Comparison of ENCODE assay signal across 23 cellular contexts in the genomic region with DNA sequence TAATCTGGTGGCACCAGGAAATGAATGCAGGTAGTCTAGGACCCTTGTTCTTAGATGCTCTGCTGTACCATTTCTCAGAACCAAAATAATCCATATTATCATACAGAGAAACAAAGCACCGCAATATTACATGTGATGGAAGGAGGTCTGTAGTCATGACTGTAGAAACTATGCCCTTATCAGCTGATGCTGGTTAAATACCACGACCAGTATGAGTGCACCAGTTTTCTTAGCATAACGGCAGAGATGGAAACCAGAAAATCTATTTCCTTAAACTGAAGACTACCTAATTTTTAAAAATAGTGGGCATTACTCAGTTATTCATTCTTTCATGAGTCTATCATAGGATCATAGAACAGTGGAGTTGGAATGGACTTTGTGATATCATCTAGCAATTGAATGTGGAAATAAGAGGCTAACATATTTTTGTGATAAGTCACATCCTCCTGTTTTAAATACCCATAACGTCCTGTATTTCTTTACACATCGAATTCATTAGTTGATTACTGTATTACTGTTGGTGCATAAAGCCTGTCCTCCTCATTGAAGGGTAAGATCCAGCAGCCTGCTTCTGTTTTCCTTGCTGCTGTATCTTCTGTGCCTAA. TPM values are rescaled to one million over a fixed set of nuclear protein-coding genes. Genes with fewer than 3 reads are reported as not detected.
A peak's percentile ranks its signal among the peaks of the same experiment; 100 is the strongest.
DNase-seq lines count a peak whose midpoint lies in the region; ATAC-seq and TF ChIP-seq lines count a peak whose summit lies in the region.
"Had no signal": no experiment of that assay in that cellular context is flagged by ENCODE, and none has a peak within 500 bp of the region (broad histone marks: within the 10 kb centered on the region; RNA-seq: fewer than 3 reads in every experiment).

No MANE protein-coding gene starts in this region.

- H3K9me3 ChIP-seq in A673 (ENCODE audit: low read depth, low read length, poor library complexity, severe bottlenecking) = no peaks in the 10 kb centered on the region
- H3K9me3 ChIP-seq: HAP-1, prostate gland, upper lobe of left lung had no signal

- H3K9me3 Mint-ChIP-seq in stimulated activated naive CD8-positive, alpha-beta T cell treated with anti-CD3 and anti-CD28 coated beads, Interleukin-15, amount 100 ng/mL, for 72 hours = no peaks in the 10 kb centered on the region
- H3K9me3 Mint-ChIP-seq in activated CD8-positive, alpha-beta T cell treated with anti-CD3 and anti-CD28 coated beads for 36 hours = no peaks in the 10 kb centered on the region
- H3K9me3 Mint-ChIP-seq: activated naive CD4-positive, alpha-beta T cell treated with anti-CD3 and anti-CD28 coated beads, Interleukin-2, amount 10 ng/mL, durations not matched to agents 7 days and 5 days; effector memory CD8-positive, alpha-beta T cell; natural killer cell had no signal

- peak; percentile 39 for DNase-seq in A673 (ENCODE audit: low spot score)
- peak; percentile 81 for DNase-seq in HCEC 1CT
- DNase-seq in amniotic epithelial cell (ENCODE audit: low read depth) = peak; percentile 60
- DNase-seq in fibroblast of villous mesenchyme (ENCODE audit: low read depth) = peak; percentile 59
- DNase-seq in stimulated activated naive CD8-positive, alpha-beta T cell treated with anti-CD3 and anti-CD28 coated beads, Interleukin-15, amount 100 ng/mL, for 72 hours = no peak
- DNase-seq in globus pallidus (ENCODE audit: low spot score) = no peak
- DNase-seq in amygdala (lab: John Stamatoyannopoulos, UW) = no peak
- no peak for DNase-seq in activated CD8-positive, alpha-beta T cell treated with anti-CD3 and anti-CD28 coated beads for 36 hours
- DNase-seq: activated CD4-positive, alpha-beta T cell treated with anti-CD3 and anti-CD28 coated beads for 4 hours; activated naive CD4-positive, alpha-beta T cell treated with anti-CD3 and anti-CD28 coated beads, Interleukin-2, amount 10 ng/mL, durations not matched to agents 7 days and 5 days; Calu3; central memory CD4-positive, alpha-beta T cell; effector memory CD8-positive, alpha-beta T cell; natural killer cell; NCI-H2029 treated with DMSO at 0.1 percent for 48 hours; NCI-H524; stimulated activated CD4-positive, alpha-beta T cell treated with anti-CD3 and anti-CD28 coated beads, Interleukin-15, amount 100 ng/mL, for 24 hours; stimulated activated naive CD4-positive, alpha-beta T cell treated with Interleukin-2 at 50 U/mL for 16 hours; upper lobe of left lung had no signal

- peaks cover 10% of the 10 kb centered on the region for H3K4me1 Mint-ChIP-seq in stimulated activated naive CD8-positive, alpha-beta T cell treated with anti-CD3 and anti-CD28 coated beads, Interleukin-15, amount 100 ng/mL, for 72 hours
- H3K4me1 Mint-ChIP-seq in activated CD8-positive, alpha-beta T cell treated with anti-CD3 and anti-CD28 coated beads for 36 hours (ENCODE audit: low read depth) = peaks cover 4% of the 10 kb centered on the region
- H3K4me1 Mint-ChIP-seq: activated naive CD4-positive, alpha-beta T cell treated with anti-CD3 and anti-CD28 coated beads, Interleukin-2, amount 10 ng/mL, durations not matched to agents 7 days and 5 days; natural killer cell had no signal

- CTCF ChIA-PET in A673 (lab: Charles Lee) = no interaction called here
- CTCF ChIA-PET in activated CD8-positive, alpha-beta T cell treated with anti-CD3 and anti-CD28 coated beads for 36 hours (lab: Charles Lee) = interaction anchor here (0.6 to 1.7 kb wide), 2 partner anchors 125 to 173 kb away, joined by 3 to 4 read pairs; no protein-coding TSS in a partner anchor

- BruUV-seq in A673 (replicated peaks; lab: Mats Ljungman, UMichigan) = no TSS peak

- H3K27me3 ChIP-seq in A673 (replicated peaks; ENCODE audit: insufficient read depth, low read depth, low read length, poor library complexity) = no peaks in the 10 kb centered on the region
- H3K27me3 ChIP-seq: upper lobe of left lung had no signal

- H3K36me3 ChIP-seq in A673 (ENCODE audit: insufficient read depth, low read length, poor library complexity, severe bottlenecking) = no peaks in the 10 kb centered on the region
- H3K36me3 ChIP-seq: HAP-1, prostate gland, upper lobe of left lung had no signal

- no peaks in the 10 kb centered on the region for H3K36me3 Mint-ChIP-seq in activated CD8-positive, alpha-beta T cell treated with anti-CD3 and anti-CD28 coated beads for 36 hours (ENCODE audit: low read depth)
- H3K36me3 Mint-ChIP-seq: activated naive CD4-positive, alpha-beta T cell treated with anti-CD3 and anti-CD28 coated beads, Interleukin-2, amount 10 ng/mL, durations not matched to agents 7 days and 5 days; natural killer cell had no signal

- POLR2A ChIA-PET in A673 (lab: Charles Lee; ENCODE audit: low non-redundant PET) = no interaction called here
- POLR2A ChIA-PET in activated CD8-positive, alpha-beta T cell treated with anti-CD3 and anti-CD28 coated beads for 36 hours (lab: Charles Lee) = no interaction called here

- TF ChIP-seq CTCF in A673 (conservative IDR thresholded peaks at IDR 0.05; ENCODE audit: low read depth, low read length) (no peak), fibroblast of villous mesenchyme (IDR thresholded peaks at IDR 0.05; ENCODE audit: insufficient read depth, low read depth, low read length) (no peak)
- TF ChIP-seq CTCF in activated CD8-positive, alpha-beta T cell treated with anti-CD3 and anti-CD28 coated beads for 36 hours (IDR thresholded peaks at IDR 0.05) = no peak

- H3K4me3 ChIP-seq in A673 (ENCODE audit: low read depth, low read length, poor library complexity, severe bottlenecking) (no peak overlapping the region), fibroblast of villous mesenchyme (ENCODE audit: low read depth, low read length) (no peak overlapping the region)
- H3K4me3 ChIP-seq: HAP-1, lung, prostate gland, upper lobe of left lung had no signal

- peaks cover 16% of the 10 kb centered on the region for H3K4me1 ChIP-seq in A673 (ENCODE audit: insufficient read depth, low read length, poor library complexity, severe bottlenecking)
- H3K4me1 ChIP-seq: prostate gland, upper lobe of left lung had no signal

- H3K27me3 Mint-ChIP-seq in stimulated activated naive CD8-positive, alpha-beta T cell treated with anti-CD3 and anti-CD28 coated beads, Interleukin-15, amount 100 ng/mL, for 72 hours = no peaks in the 10 kb centered on the region
- H3K27me3 Mint-ChIP-seq in activated CD8-positive, alpha-beta T cell treated with anti-CD3 and anti-CD28 coated beads for 36 hours = no peaks in the 10 kb centered on the region
- H3K27me3 Mint-ChIP-seq: activated naive CD4-positive, alpha-beta T cell treated with anti-CD3 and anti-CD28 coated beads, Interleukin-2, amount 10 ng/mL, durations not matched to agents 7 days and 5 days; effector memory CD8-positive, alpha-beta T cell had no signal

- no peak overlapping the region for H3K27ac Mint-ChIP-seq in stimulated activated naive CD8-positive, alpha-beta T cell treated with anti-CD3 and anti-CD28 coated beads, Interleukin-15, amount 100 ng/mL, for 72 hours
- no peak overlapping the region for H3K27ac Mint-ChIP-seq in activated CD8-positive, alpha-beta T cell treated with anti-CD3 and anti-CD28 coated beads for 36 hours
- H3K27ac Mint-ChIP-seq: activated naive CD4-positive, alpha-beta T cell treated with anti-CD3 and anti-CD28 coated beads, Interleukin-2, amount 10 ng/mL, durations not matched to agents 7 days and 5 days; effector memory CD8-positive, alpha-beta T cell; natural killer cell had no signal

- ATAC-seq in stimulated activated naive CD8-positive, alpha-beta T cell treated with anti-CD3 and anti-CD28 coated beads, Interleukin-15, amount 100 ng/mL, for 72 hours = no peak
- no peak for ATAC-seq in activated CD8-positive, alpha-beta T cell treated with anti-CD3 and anti-CD28 coated beads for 36 hours
- ATAC-seq: effector memory CD8-positive, alpha-beta T cell; natural killer cell had no signal

- no peak overlapping the region for H3K27ac ChIP-seq in A673 (ENCODE audit: low read depth, low read length, poor library complexity, severe bottlenecking)
- H3K27ac ChIP-seq: prostate gland, upper lobe of left lung had no signal

- no peak overlapping the region for H3K4me3 Mint-ChIP-seq in stimulated activated naive CD8-positive, alpha-beta T cell treated with anti-CD3 and anti-CD28 coated beads, Interleukin-15, amount 100 ng/mL, for 72 hours
- no peak overlapping the region for H3K4me3 Mint-ChIP-seq in activated CD8-positive, alpha-beta T cell treated with anti-CD3 and anti-CD28 coated beads for 36 hours
- H3K4me3 Mint-ChIP-seq: activated naive CD4-positive, alpha-beta T cell treated with anti-CD3 and anti-CD28 coated beads, Interleukin-2, amount 10 ng/mL, durations not matched to agents 7 days and 5 days; effector memory CD8-positive, alpha-beta T cell; natural killer cell had no signal

- intact Hi-C loops in A673 (cut with micrococcal nuclease; ENCODE audit: unreplicated experiment) = no loop called here
- intact Hi-C loops in activated CD8-positive, alpha-beta T cell treated with anti-CD3 and anti-CD28 coated beads for 36 hours (cut with micrococcal nuclease) = no loop called here

RNA-seq across cellular contexts. Expression of a gene that starts 15.1 kb away (rescaled TPM):
- 4.2 and 4.4 TPM in 2 replicates for total RNA-seq in A673 (2021)
- total RNA-seq in fibroblast of villous mesenchyme = 4.5 and 5.2 TPM in 2 replicates
- 1 to 10 TPM; 1.3 to 1.8 TPM for total RNA-seq in activated CD8-positive, alpha-beta T cell treated with anti-CD3 and anti-CD28 coated beads for 36 hours

RNA-seq across cellular contexts. Expression of a gene that starts 59.4 kb away (rescaled TPM):
- total RNA-seq in A673 (2021) (not detected in 2 replicates), fibroblast of villous mesenchyme (not detected in 2 replicates)
- 10 to 100 TPM; 21.1 to 21.5 TPM for total RNA-seq in activated CD8-positive, alpha-beta T cell treated with anti-CD3 and anti-CD28 coated beads for 36 hours
- total RNA-seq: Calu3, glomerular endothelial cell had no signal

Comparison
In these comparisons a context has a peak if more than half of its experiments do, and no peak if none do; other contexts are left out.
1. DNase-seq: peak in A673 (single experiment), HCEC 1CT (single experiment), amniotic epithelial cell (single experiment) and fibroblast of villous mesenchyme (single experiment); none in stimulated activated naive CD8-positive, alpha-beta T cell treated with anti-CD3 and anti-CD28 coated beads, Interleukin-15, amount 100 ng/mL, for 72 hours (0 of 2), globus pallidus (single experiment), amygdala (0 of 56) and activated CD8-positive, alpha-beta T cell treated with anti-CD3 and anti-CD28 coated beads for 36 hours (single experiment).
2. RNA of a gene that starts 59.4 kb away (total RNA-seq): 21.1 to 21.5 TPM in activated CD8-positive, alpha-beta T cell treated with anti-CD3 and anti-CD28 coated beads for 36 hours; not detected in A673 and not detected in fibroblast of villous mesenchyme; every median in the first group is over 10 times any median in the second.